11 cellular contexts compared by ENCODE assay signal in genomic region chr3:155049959-155050358, GRCh38.
"Had no signal": no experiment of that assay in that cellular context is flagged by ENCODE, and none has a peak within 500 bp of the region (broad histone marks: within the 10 kb centered on the region; RNA-seq: fewer than 3 reads in every experiment).

No MANE protein-coding gene starts in this region.

- H3K4me3 ChIP-seq: GM23248, GM23338, HAP-1 had no signal

- H3K27ac Mint-ChIP-seq: GM23338, H9, HFFc6 had no signal

- H2AFZ ChIP-seq: GM23338 had no signal

- FAIRE-seq: H1, H54 had no signal

- H3K4me1 Mint-ChIP-seq: GM23338 had no signal

- DNase-seq: GM23248, GOT3, H7, H9, HCEC 1CT, HFFc6 had no signal

- H3K4me3 Mint-ChIP-seq: GM23338, H9, HFFc6 had no signal

- H3K4me2 ChIP-seq: GM23338 had no signal

- H3K9ac ChIP-seq: GM23248 had no signal

- H3K27ac ChIP-seq: GM23248 had no signal

- ATAC-seq: GM23338, HCT116 had no signal

- H3K36me3 ChIP-seq: HAP-1 had no signal
